Comparison of ENCODE assay signal across 13 cellular contexts in the genomic region with DNA sequence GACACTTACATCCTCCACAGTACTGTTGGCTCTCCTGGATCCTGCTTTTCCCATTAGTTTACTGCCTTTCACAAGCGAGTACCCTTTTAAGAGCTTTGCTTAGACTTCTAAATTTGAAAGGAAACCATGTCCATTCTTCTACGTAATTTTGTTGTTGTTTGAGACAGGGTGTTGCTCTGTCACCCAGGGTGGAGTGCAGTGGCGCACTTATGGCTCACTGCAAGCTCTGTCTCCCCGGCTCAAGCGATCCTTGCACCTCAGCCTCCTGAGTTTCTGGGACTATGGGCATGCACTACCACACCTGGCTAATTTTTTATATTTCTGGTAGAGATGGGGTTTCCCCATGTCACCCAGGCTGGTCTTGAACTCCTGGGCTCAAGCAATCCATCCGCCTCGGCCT. TPM values are rescaled to one million over a fixed set of nuclear protein-coding genes. Genes with fewer than 3 reads are reported as not detected.
DNase-seq lines count a peak whose midpoint lies in the region; ATAC-seq and TF ChIP-seq lines count a peak whose summit lies in the region.
"Not testable (repeated sequence)": the region's sequence is repeated elsewhere in the genome, so short reads cannot be mapped to it uniquely, and the experiment has no call there.
"Had no signal": no experiment of that assay in that cellular context is flagged by ENCODE, and none has a peak within 500 bp of the region (broad histone marks: within the 10 kb centered on the region; RNA-seq: fewer than 3 reads in every experiment).

No MANE protein-coding gene starts in this region.

- H3K36me3 Mint-ChIP-seq in activated CD4-positive, alpha-beta T cell treated with anti-CD3 and anti-CD28 coated beads, Interleukin-2, amount 10 ng/mL, durations not matched to agents 24 days and 14 days (ENCODE audit: low read depth); activated naive CD8-positive, alpha-beta T cell treated with anti-CD3 and anti-CD28 coated beads, Interleukin-2, amount 10 ng/mL, durations not matched to agents 7 days and 5 days; natural killer cell treated with Interleukin-12 subunit alpha and Interleukin-12 subunit beta and Interleukin-15 and Interleukin-18, amount 100 ng/mL, for 72 hours: not testable (repeated sequence)

- 81 to 86% methylated on average over 7 of the region's 7 CpGs for WGBS in heart right ventricle, 2 donors

- not testable (repeated sequence) for H3K79me2 ChIP-seq in HCT116 (ENCODE audit: insufficient read depth, low read length)

- not testable (repeated sequence) for TF ChIP-seq POLR2A in HCT116 (IDR thresholded peaks at IDR 0.05; ENCODE audit: borderline replicate concordance, extremely low read depth, insufficient read depth, insufficient read length)

- peak overlapping the region; percentile 61 for H2AFZ ChIP-seq in HCT116 (ENCODE audit: low read depth, low read length, poor library complexity, severe bottlenecking)

- not testable (repeated sequence) for H3K9me3 Mint-ChIP-seq in activated CD4-positive, alpha-beta T cell treated with anti-CD3 and anti-CD28 coated beads, Interleukin-2, amount 10 ng/mL, durations not matched to agents 24 days and 14 days; activated naive CD8-positive, alpha-beta T cell treated with anti-CD3 and anti-CD28 coated beads, Interleukin-2, amount 10 ng/mL, durations not matched to agents 7 days and 5 days; natural killer cell treated with Interleukin-12 subunit alpha and Interleukin-12 subunit beta and Interleukin-15 and Interleukin-18, amount 100 ng/mL, for 72 hours; stimulated activated naive CD8-positive, alpha-beta T cell treated with anti-CD3 and anti-CD28 coated beads, Interleukin-15, amount 100 ng/mL, for 72 hours

- H3K4me1 ChIP-seq in HCT116 (ENCODE audit: control insufficient read depth in 1 of 2, insufficient read depth in 2 of 2, low read length in 2 of 2) = peaks cover 0 to 16% of the 10 kb centered on the region in 2 experiments; a peak in 2 of 4 replicates
- not testable (repeated sequence) for H3K4me1 ChIP-seq in duodenal mucosa (ENCODE audit: control insufficient read depth in 1 of 2, insufficient read depth in 2 of 2, low read length in 2 of 2); heart right ventricle

- H3K4me3 Mint-ChIP-seq in activated CD4-positive, alpha-beta T cell treated with anti-CD3 and anti-CD28 coated beads, Interleukin-2, amount 10 ng/mL, durations not matched to agents 24 days and 14 days; activated naive CD8-positive, alpha-beta T cell treated with anti-CD3 and anti-CD28 coated beads, Interleukin-2, amount 10 ng/mL, durations not matched to agents 7 days and 5 days: not testable (repeated sequence)
- H3K4me3 Mint-ChIP-seq in natural killer cell treated with Interleukin-12 subunit alpha and Interleukin-12 subunit beta and Interleukin-15 and Interleukin-18, amount 100 ng/mL, for 72 hours = peak overlapping the region; percentile 25
- peak overlapping the region; percentile 48 to 62 for H3K4me3 Mint-ChIP-seq in stimulated activated naive CD8-positive, alpha-beta T cell treated with anti-CD3 and anti-CD28 coated beads, Interleukin-15, amount 100 ng/mL, for 72 hours

- not testable (repeated sequence) for H3K27ac ChIP-seq in HCT116 (ENCODE audit: low read depth, low read length)
- H3K27ac ChIP-seq in duodenal mucosa (ENCODE audit: low read depth, low read length) = peak overlapping the region; percentile 3
- peak overlapping the region in 3 of 10 donors; percentile 20 to 58 (median 25) for H3K27ac ChIP-seq in heart right ventricle

- RAD21 ChIA-PET in HCT116 (lab: Charles Lee; ENCODE audit: low non-redundant PET in 1 of 2, low total read pairs in 2 of 2, uncharacterized antibody in 2 of 2, unreplicated experiment in 2 of 2) = not testable (repeated sequence)

- CTCF ChIA-PET in HCT116 (lab: Charles Lee) = not testable (repeated sequence)

- H3K4me1 Mint-ChIP-seq in activated CD4-positive, alpha-beta T cell treated with anti-CD3 and anti-CD28 coated beads, Interleukin-2, amount 10 ng/mL, durations not matched to agents 24 days and 14 days = peaks cover 12% of the 10 kb centered on the region
- not testable (repeated sequence) for H3K4me1 Mint-ChIP-seq in activated naive CD8-positive, alpha-beta T cell treated with anti-CD3 and anti-CD28 coated beads, Interleukin-2, amount 10 ng/mL, durations not matched to agents 7 days and 5 days; natural killer cell treated with Interleukin-12 subunit alpha and Interleukin-12 subunit beta and Interleukin-15 and Interleukin-18, amount 100 ng/mL, for 72 hours (ENCODE audit: low read depth in 2 of 2)
- peaks cover 65% of the 10 kb centered on the region for H3K4me1 Mint-ChIP-seq in stimulated activated naive CD8-positive, alpha-beta T cell treated with anti-CD3 and anti-CD28 coated beads, Interleukin-15, amount 100 ng/mL, for 72 hours

- POLR2A ChIA-PET in HCT116 (lab: Charles Lee); activated naive CD8-positive, alpha-beta T cell treated with anti-CD3 and anti-CD28 coated beads, Interleukin-2, amount 10 ng/mL, durations not matched to agents 7 days and 5 days (lab: Charles Lee): not testable (repeated sequence)

- not testable (repeated sequence) for TF ChIP-seq CTCF in HCT116 (IDR thresholded peaks at IDR 0.05 in 2 of 3, conservative IDR thresholded peaks at IDR 0.05 in 1 of 3; ENCODE audit: borderline replicate concordance in 1 of 3, insufficient read depth in 1 of 3, low read depth in 2 of 3, low read length in 2 of 3); heart right ventricle (IDR thresholded peaks at IDR 0.05)

- peak overlapping the region in 1 of 2 experiments; percentile 23; a peak in 1 of 4 replicates for H3K4me3 ChIP-seq in HCT116 (replicated peaks in 1 of 2; ENCODE audit: low read depth in 1 of 2, low read length in 2 of 2)
- not testable (repeated sequence) for H3K4me3 ChIP-seq in duodenal mucosa (ENCODE audit: low read depth in 1 of 2, low read length in 2 of 2)
- peak overlapping the region in 2 of 10 donors; percentile 17 to 21 for H3K4me3 ChIP-seq in heart right ventricle

- DNase-seq in HCT116 (ENCODE audit: low read depth, low spot score); activated CD4-positive, alpha-beta T cell treated with anti-CD3 and anti-CD28 coated beads, Interleukin-2, amount 10 ng/mL, durations not matched to agents 24 days and 14 days; activated naive CD8-positive, alpha-beta T cell treated with anti-CD3 and anti-CD28 coated beads, Interleukin-2, amount 10 ng/mL, durations not matched to agents 7 days and 5 days; heart right ventricle; natural killer cell treated with Interleukin-12 subunit alpha and Interleukin-12 subunit beta and Interleukin-15 and Interleukin-18, amount 100 ng/mL, for 72 hours (ENCODE audit: low spot score); stimulated activated naive CD8-positive, alpha-beta T cell treated with anti-CD3 and anti-CD28 coated beads, Interleukin-15, amount 100 ng/mL, for 72 hours: not testable (repeated sequence)

- H3K27me3 Mint-ChIP-seq in activated CD4-positive, alpha-beta T cell treated with anti-CD3 and anti-CD28 coated beads, Interleukin-2, amount 10 ng/mL, durations not matched to agents 24 days and 14 days; activated naive CD8-positive, alpha-beta T cell treated with anti-CD3 and anti-CD28 coated beads, Interleukin-2, amount 10 ng/mL, durations not matched to agents 7 days and 5 days; natural killer cell treated with Interleukin-12 subunit alpha and Interleukin-12 subunit beta and Interleukin-15 and Interleukin-18, amount 100 ng/mL, for 72 hours; stimulated activated naive CD8-positive, alpha-beta T cell treated with anti-CD3 and anti-CD28 coated beads, Interleukin-15, amount 100 ng/mL, for 72 hours: not testable (repeated sequence)

- H3K9me2 ChIP-seq in HCT116 (ENCODE audit: insufficient read depth) = not testable (repeated sequence)

- H3K9me3 ChIP-seq in HCT116 (ENCODE audit: control insufficient read depth in 1 of 2, insufficient read depth in 1 of 2, low read depth in 1 of 2, low read length in 2 of 2); duodenal mucosa (ENCODE audit: control insufficient read depth in 1 of 2, low read length in 2 of 2); heart right ventricle: not testable (repeated sequence)

- H4K20me1 ChIP-seq in HCT116 (ENCODE audit: insufficient read depth) = not testable (repeated sequence)

- 0 out of 2 replicates have a peak overlapping the region, but pooled peaks have one; percentile 33 for H3K9ac ChIP-seq in HCT116 (ENCODE audit: low read length)
- not testable (repeated sequence) for H3K9ac ChIP-seq in duodenal mucosa (ENCODE audit: low read depth in 1 of 2, low read length in 2 of 2)

- intact Hi-C loops in HCT116 (cut with micrococcal nuclease); activated CD4-positive, alpha-beta T cell treated with anti-CD3 and anti-CD28 coated beads, Interleukin-2, amount 10 ng/mL, durations not matched to agents 24 days and 14 days (cut with micrococcal nuclease); heart right ventricle (cut with DNase I): not testable (repeated sequence)

- peak; percentile 43 for ATAC-seq in HCT116
- peak; percentile 21 for ATAC-seq in activated naive CD8-positive, alpha-beta T cell treated with anti-CD3 and anti-CD28 coated beads, Interleukin-2, amount 10 ng/mL, durations not matched to agents 7 days and 5 days (ENCODE audit: low read depth)
- peak in 5 of 8 donors; percentile 11 to 48 (median 38) for ATAC-seq in heart right ventricle
- not testable (repeated sequence) for ATAC-seq in natural killer cell treated with Interleukin-12 subunit alpha and Interleukin-12 subunit beta and Interleukin-15 and Interleukin-18, amount 100 ng/mL, for 72 hours
- peak; percentile 42 for ATAC-seq in stimulated activated naive CD8-positive, alpha-beta T cell treated with anti-CD3 and anti-CD28 coated beads, Interleukin-15, amount 100 ng/mL, for 72 hours

- BruUV-seq in HCT116 (replicated peaks; lab: Mats Ljungman, UMichigan) = not testable (repeated sequence)

- not testable (repeated sequence) for H3K36me3 ChIP-seq in HCT116 (ENCODE audit: control insufficient read depth in 1 of 2, insufficient read depth in 2 of 2, low read length in 2 of 2); duodenal mucosa (ENCODE audit: control insufficient read depth in 1 of 2, insufficient read depth in 2 of 2, low read length in 2 of 2); heart right ventricle

- not testable (repeated sequence) for H3K27me3 ChIP-seq in HCT116 (ENCODE audit: insufficient read depth, low read length); duodenal mucosa (ENCODE audit: control insufficient read depth in 1 of 2, insufficient read depth in 2 of 2, low read length in 2 of 2); heart right ventricle

- H3K4me2 ChIP-seq in HCT116 (ENCODE audit: low read length) = peak overlapping the region; percentile 58

- H3K27ac Mint-ChIP-seq in activated CD4-positive, alpha-beta T cell treated with anti-CD3 and anti-CD28 coated beads, Interleukin-2, amount 10 ng/mL, durations not matched to agents 24 days and 14 days = peak overlapping the region; percentile 45
- H3K27ac Mint-ChIP-seq in activated naive CD8-positive, alpha-beta T cell treated with anti-CD3 and anti-CD28 coated beads, Interleukin-2, amount 10 ng/mL, durations not matched to agents 7 days and 5 days = peak overlapping the region; percentile 65
- H3K27ac Mint-ChIP-seq in natural killer cell treated with Interleukin-12 subunit alpha and Interleukin-12 subunit beta and Interleukin-15 and Interleukin-18, amount 100 ng/mL, for 72 hours = not testable (repeated sequence)
- H3K27ac Mint-ChIP-seq in stimulated activated naive CD8-positive, alpha-beta T cell treated with anti-CD3 and anti-CD28 coated beads, Interleukin-15, amount 100 ng/mL, for 72 hours = peak overlapping the region; percentile 64 to 93

- TF ChIP-seq RAD21 in HCT116 (IDR thresholded peaks at IDR 0.05; ENCODE audit: low read depth) = not testable (repeated sequence)

RNA-seq across cellular contexts. Expression of gene CD8B2, which starts 24.8 kb away (rescaled TPM):
- total RNA-seq in HCT116 (2021; ENCODE audit: unreplicated experiment) (not detected), heart right ventricle (under 1 TPM in 1 of 10 donors, not detected in 9; 0.12 TPM)
- not detected in 2 replicates for polyA plus RNA-seq in HCT116 (2012)
- 0.09 and 0.12 TPM in 2 replicates for total RNA-seq in activated CD4-positive, alpha-beta T cell treated with anti-CD3 and anti-CD28 coated beads, Interleukin-2, amount 10 ng/mL, durations not matched to agents 24 days and 14 days
- 1 to 10 TPM; 7.3 to 8.6 TPM for total RNA-seq in activated naive CD8-positive, alpha-beta T cell treated with anti-CD3 and anti-CD28 coated beads, Interleukin-2, amount 10 ng/mL, durations not matched to agents 7 days and 5 days
- not detected for polyA plus RNA-seq in heart right ventricle
- under 1 TPM; 0.10 to 0.61 TPM for total RNA-seq in natural killer cell treated with Interleukin-12 subunit alpha and Interleukin-12 subunit beta and Interleukin-15 and Interleukin-18, amount 100 ng/mL, for 72 hours
- total RNA-seq: cardiac muscle cell, dermis microvascular lymphatic vessel endothelial cell, endothelial cell of umbilical vein, left lobe of liver, posterior vena cava, WTC11 had no signal
- polyA plus RNA-seq: cardiac muscle cell, endothelial cell of umbilical vein had no signal

RNA-seq across cellular contexts. Expression of gene RGPD3, which starts 43.7 kb away (rescaled TPM):
- 0.15 TPM for total RNA-seq in HCT116 (2021; ENCODE audit: unreplicated experiment)
- 0.01 TPM in 1 of 2 replicates, not detected in the other for polyA plus RNA-seq in HCT116 (2012)
- 0.21 TPM in 2 replicates for total RNA-seq in activated CD4-positive, alpha-beta T cell treated with anti-CD3 and anti-CD28 coated beads, Interleukin-2, amount 10 ng/mL, durations not matched to agents 24 days and 14 days
- under 1 TPM in 1 of 2 experiments, not detected in 1; 0.14 TPM for total RNA-seq in activated naive CD8-positive, alpha-beta T cell treated with anti-CD3 and anti-CD28 coated beads, Interleukin-2, amount 10 ng/mL, durations not matched to agents 7 days and 5 days
- total RNA-seq in heart right ventricle = under 1 TPM in 7 of 10 donors, not detected in 3; 0.05 to 0.20 (median 0.09) TPM
- polyA plus RNA-seq in heart right ventricle = under 1 TPM; 0.06 to 0.07 TPM
- total RNA-seq in natural killer cell treated with Interleukin-12 subunit alpha and Interleukin-12 subunit beta and Interleukin-15 and Interleukin-18, amount 100 ng/mL, for 72 hours = under 1 TPM in 1 of 2 donors, not detected in 1; 0.92 TPM
- total RNA-seq: endothelial cell of umbilical vein had no signal
